ENCODE assay signal across 1 cellular context in genomic region chr22:37563153-37564081, GRCh38.
A peak's percentile ranks its signal among the peaks of the same experiment; 100 is the strongest.
TF ChIP-seq lines count a peak whose summit lies in the region.

No MANE protein-coding gene starts in this region.

TF ChIP-seq in HepG2, 621 proteins besides CTCF, POLR2A, EP300 and RAD21 (continued from another document and continues in another):
- no peak for TF ChIP-seq ZBTB46 (CRISPR knock-in tag; IDR thresholded peaks at IDR 0.05; ENCODE audit: borderline replicate concordance)
- no peak for TF ChIP-seq PBX3 (CRISPR knock-in tag; IDR thresholded peaks at IDR 0.05; ENCODE audit: borderline replicate concordance)
- TF ChIP-seq AGO1 (IDR thresholded peaks at IDR 0.05; ENCODE audit: low read depth, low read length, poor library complexity, severe bottlenecking) = no peak
- no peak for TF ChIP-seq ZNF441 (CRISPR knock-in tag; IDR thresholded peaks at IDR 0.05; ENCODE audit: borderline replicate concordance)
- TF ChIP-seq TBP (CRISPR knock-in tag; IDR thresholded peaks at IDR 0.05) = no peak
- TF ChIP-seq, protein P1, sequence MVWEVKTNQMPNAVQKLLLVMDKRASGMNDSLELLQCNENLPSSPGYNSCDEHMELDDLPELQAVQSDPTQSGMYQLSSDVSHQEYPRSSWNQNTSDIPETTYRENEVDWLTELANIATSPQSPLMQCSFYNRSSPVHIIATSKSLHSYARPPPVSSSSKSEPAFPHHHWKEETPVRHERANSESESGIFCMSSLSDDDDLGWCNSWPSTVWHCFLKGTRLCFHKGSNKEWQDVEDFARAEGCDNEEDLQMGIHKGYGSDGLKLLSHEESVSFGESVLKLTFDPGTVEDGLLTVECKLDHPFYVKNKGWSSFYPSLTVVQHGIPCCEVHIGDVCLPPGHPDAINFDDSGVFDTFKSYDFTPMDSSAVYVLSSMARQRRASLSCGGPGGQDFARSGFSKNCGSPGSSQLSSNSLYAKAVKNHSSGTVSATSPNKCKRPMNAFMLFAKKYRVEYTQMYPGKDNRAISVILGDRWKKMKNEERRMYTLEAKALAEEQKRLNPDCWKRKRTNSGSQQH (CRISPR knock-in tag; IDR thresholded peaks at IDR 0.05; ENCODE audit: low read depth) = no peak
- TF ChIP-seq STAT5B (CRISPR knock-in tag; IDR thresholded peaks at IDR 0.05) = no peak
- no peak for TF ChIP-seq ZFP37 (CRISPR knock-in tag; IDR thresholded peaks at IDR 0.05; ENCODE audit: borderline replicate concordance)
- TF ChIP-seq NFAT5 (CRISPR knock-in tag; IDR thresholded peaks at IDR 0.05) = no peak
- TF ChIP-seq ZNF407 (CRISPR knock-in tag; IDR thresholded peaks at IDR 0.05; ENCODE audit: not compliant biosample characterization) = no peak
- TF ChIP-seq TFAP4 (IDR thresholded peaks at IDR 0.05; ENCODE audit: borderline replicate concordance, low read depth) = peak; percentile 84
- no peak for TF ChIP-seq ZNF660 (CRISPR knock-in tag; IDR thresholded peaks at IDR 0.05; ENCODE audit: borderline replicate concordance, low read depth)
- TF ChIP-seq ZBTB7B (CRISPR knock-in tag; IDR thresholded peaks at IDR 0.05) = peak; percentile 6; the same call in 1 of the 2 replicates
- TF ChIP-seq TBX2 (CRISPR knock-in tag; IDR thresholded peaks at IDR 0.05; ENCODE audit: borderline replicate concordance) = peak; percentile 72
- no peak for TF ChIP-seq NFRKB (IDR thresholded peaks at IDR 0.05)
- TF ChIP-seq SALL1 (CRISPR knock-in tag; IDR thresholded peaks at IDR 0.05) = no peak; the same call in 1 of the 2 replicates
- no peak for TF ChIP-seq CENPX (CRISPR knock-in tag; IDR thresholded peaks at IDR 0.05)
- no peak; a peak in 1 of 4 replicates for TF ChIP-seq MAFK (conservative IDR thresholded peaks at IDR 0.05 in 1 of 2, IDR thresholded peaks at IDR 0.05 in 1 of 2; ENCODE audit: low read length in 2 of 2)
- TF ChIP-seq SOX6 (IDR thresholded peaks at IDR 0.05) = no peak
- TF ChIP-seq SOX6 (CRISPR knock-in tag; IDR thresholded peaks at IDR 0.05) = peak; percentile 84
- TF ChIP-seq CEBPG (CRISPR knock-in tag; IDR thresholded peaks at IDR 0.05) = peak; percentile 79
- TF ChIP-seq KDM6A (CRISPR knock-in tag; IDR thresholded peaks at IDR 0.05; ENCODE audit: low read depth) = no peak
- no peak for TF ChIP-seq KLF11 (CRISPR knock-in tag; IDR thresholded peaks at IDR 0.05)
- TF ChIP-seq CBFB (CRISPR knock-in tag; IDR thresholded peaks at IDR 0.05) = no peak; the same call in 1 of the 2 replicates
- TF ChIP-seq, protein P2, sequence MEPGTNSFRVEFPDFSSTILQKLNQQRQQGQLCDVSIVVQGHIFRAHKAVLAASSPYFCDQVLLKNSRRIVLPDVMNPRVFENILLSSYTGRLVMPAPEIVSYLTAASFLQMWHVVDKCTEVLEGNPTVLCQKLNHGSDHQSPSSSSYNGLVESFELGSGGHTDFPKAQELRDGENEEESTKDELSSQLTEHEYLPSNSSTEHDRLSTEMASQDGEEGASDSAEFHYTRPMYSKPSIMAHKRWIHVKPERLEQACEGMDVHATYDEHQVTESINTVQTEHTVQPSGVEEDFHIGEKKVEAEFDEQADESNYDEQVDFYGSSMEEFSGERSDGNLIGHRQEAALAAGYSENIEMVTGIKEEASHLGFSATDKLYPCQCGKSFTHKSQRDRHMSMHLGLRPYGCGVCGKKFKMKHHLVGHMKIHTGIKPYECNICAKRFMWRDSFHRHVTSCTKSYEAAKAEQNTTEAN (CRISPR knock-in tag; conservative IDR thresholded peaks at IDR 0.05) = no peak
- TF ChIP-seq ZNF782 (CRISPR knock-in tag; IDR thresholded peaks at IDR 0.05; ENCODE audit: borderline replicate concordance) = no peak
- no peak for TF ChIP-seq WIZ (CRISPR knock-in tag; IDR thresholded peaks at IDR 0.05)
- TF ChIP-seq ZNF772 (CRISPR knock-in tag; IDR thresholded peaks at IDR 0.05) = no peak; the same call in 1 of the 2 replicates
- TF ChIP-seq NRL (CRISPR knock-in tag; IDR thresholded peaks at IDR 0.05; ENCODE audit: borderline replicate concordance) = no peak
- no peak for TF ChIP-seq PAWR (CRISPR knock-in tag; IDR thresholded peaks at IDR 0.05; ENCODE audit: borderline replicate concordance)
- TF ChIP-seq ELF1 (CRISPR knock-in tag; IDR thresholded peaks at IDR 0.05) = no peak
- TF ChIP-seq NAIF1 (CRISPR knock-in tag; IDR thresholded peaks at IDR 0.05; ENCODE audit: borderline replicate concordance) = no peak
- peak; percentile 44 for TF ChIP-seq XRCC5 (optimal IDR thresholded peaks at IDR 0.05; ENCODE audit: low read length)
- 0 out of 2 replicates have a peak, but pooled peaks have one; percentile 62 for TF ChIP-seq MEIS1 (CRISPR knock-in tag; IDR thresholded peaks at IDR 0.05; ENCODE audit: borderline replicate concordance)
- peak; percentile 77 for TF ChIP-seq TBL1XR1 (IDR thresholded peaks at IDR 0.05; ENCODE audit: borderline replicate concordance, low read length, partially characterized antibody)
- TF ChIP-seq ZNF839 (CRISPR knock-in tag; IDR thresholded peaks at IDR 0.05; ENCODE audit: borderline replicate concordance) = no peak
- no peak for TF ChIP-seq KLF6 (CRISPR knock-in tag; IDR thresholded peaks at IDR 0.05)
- peak; percentile 59; the same call in 1 of the 2 replicates for TF ChIP-seq RXRA (CRISPR knock-in tag; IDR thresholded peaks at IDR 0.05)
- peak; percentile 26; the same call in 1 of the 2 replicates for TF ChIP-seq HNF1B (CRISPR knock-in tag; IDR thresholded peaks at IDR 0.05)
- TF ChIP-seq ZNF577 (CRISPR knock-in tag; IDR thresholded peaks at IDR 0.05; ENCODE audit: borderline replicate concordance, low read depth) = no peak
